In genomic region chr2:202376460-202377307, GRCh38 we compare ENCODE assay signal across 8 cellular contexts. TPM values are rescaled to one million over a fixed set of nuclear protein-coding genes. Genes with fewer than 3 reads are reported as not detected.
DNase-seq lines count a peak whose midpoint lies in the region; ATAC-seq lines count a peak whose summit lies in the region.

No MANE protein-coding gene starts in this region.

- H3K27me3 ChIP-seq in esophagus (ENCODE audit: control insufficient read depth in 1 of 2, insufficient read depth in 2 of 2, low read length in 2 of 2) (no peaks in the 10 kb centered on the region), subcutaneous abdominal adipose tissue (ENCODE audit: control insufficient read depth in 5 of 5, insufficient read depth in 4 of 5, low read length in 5 of 5) (no peaks in the 10 kb centered on the region)

- 1% methylated on average over 64 to 78 of the region's 78 CpGs for WGBS in esophagus, 2 donors

- ATAC-seq in HG02678 (IDR thresholded peaks at IDR 0.05; ENCODE audit: unreplicated experiment): peak; percentile 19

- DNase-seq in DMS 273 (lab: John Stamatoyannopoulos, UW; ENCODE audit: unreplicated experiment) (peak; percentile 84), DMS 273 treated with DMSO at 0.1 percent for 48 hours (lab: John Stamatoyannopoulos, UW) (no peak), NCI-H446 treated with DMSO at 0.1 percent for 48 hours (lab: John Stamatoyannopoulos, UW) (peak; percentile 39), myocyte (ENCODE audit: low read depth) (peak; percentile 55)
- DNase-seq in activated T-cell treated with anti-CD3 and anti-CD28 coated beads, Interleukin-2, amount 50 U/mL, for 1 hour: peak; percentile 58

- peak overlapping the region; percentile 89 to 97 (median 93) for H3K9ac ChIP-seq in subcutaneous abdominal adipose tissue (ENCODE audit: low read length in 5 of 5)

- H3K4me3 ChIP-seq in esophagus (ENCODE audit: low read depth in 1 of 2, low read length in 2 of 2): peak overlapping the region; percentile 84 to 98
- peak overlapping the region; percentile 86 to 99 (median 93) for H3K4me3 ChIP-seq in subcutaneous abdominal adipose tissue (ENCODE audit: low read depth in 1 of 5, low read length in 5 of 5)

- H3K27ac ChIP-seq in esophagus (ENCODE audit: low read depth in 2 of 2, low read length in 1 of 2) (peak overlapping the region; percentile 92 to 97), subcutaneous abdominal adipose tissue (ENCODE audit: low read depth, low read length) (peak overlapping the region; percentile 96)

- H3K36me3 ChIP-seq in esophagus (ENCODE audit: control insufficient read depth in 2 of 2, insufficient read depth in 2 of 2, low read length in 1 of 2) (no peaks in the 10 kb centered on the region), subcutaneous abdominal adipose tissue (ENCODE audit: control insufficient read depth in 5 of 5, insufficient read depth in 5 of 5, low read length in 5 of 5) (no peaks in the 10 kb centered on the region)

- no peaks in the 10 kb centered on the region for H3K9me3 ChIP-seq in esophagus (ENCODE audit: control insufficient read depth in 2 of 2, insufficient read depth in 1 of 2, low read depth in 1 of 2, low read length in 1 of 2)
- H3K9me3 ChIP-seq in subcutaneous abdominal adipose tissue (ENCODE audit: control insufficient read depth in 5 of 5, low read length in 5 of 5): no peaks in the 10 kb centered on the region

- H3K4me1 ChIP-seq in esophagus (ENCODE audit: control insufficient read depth in 2 of 2, insufficient read depth in 2 of 2, low read length in 1 of 2) (peaks cover 0 to 4% of the 10 kb centered on the region in 2 donors), subcutaneous abdominal adipose tissue (ENCODE audit: control insufficient read depth in 5 of 5, insufficient read depth in 5 of 5, low read length in 5 of 5) (peaks cover 0 to 39% (median 34%) of the 10 kb centered on the region in 5 donors)

RNA-seq across cellular contexts. Expression of gene BMPR2, which starts 0.6 kb away (rescaled TPM):
- polyA plus RNA-seq in esophagus: 1 to 10 TPM; 4.7 to 5.2 TPM
- total RNA-seq in myocyte: 30.1 and 31.8 TPM in 2 replicates
- 31.3 TPM for polyA plus RNA-seq in myocyte (2012)
